2 cellular contexts compared by ENCODE assay signal in the genomic region with DNA sequence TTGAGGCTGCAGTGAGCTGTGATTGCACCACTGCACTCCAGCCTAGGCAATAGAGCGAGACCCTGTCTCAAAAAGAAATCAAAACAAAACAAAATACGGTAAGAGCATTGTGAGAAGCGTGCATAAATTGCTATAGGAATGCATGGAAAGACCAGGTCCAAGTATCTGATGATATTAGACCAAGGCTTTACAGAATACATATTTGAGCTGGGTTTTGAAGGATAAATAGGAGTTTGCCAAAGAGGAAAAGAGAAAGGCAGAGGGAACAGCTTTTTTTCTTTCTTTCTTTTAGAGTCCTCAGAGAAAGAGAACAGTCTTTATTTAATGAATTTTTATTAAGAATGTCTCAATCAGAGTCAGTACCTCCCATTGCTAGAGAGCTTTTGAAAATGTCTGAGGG.
TF ChIP-seq lines count a peak whose summit lies in the region.

No MANE protein-coding gene starts in this region.

TF ChIP-seq in SK-N-SH treated with all-trans-retinoic acid at 6 μM for 48 hours, 23 proteins besides CTCF, POLR2A, EP300 and RAD21:
- TF ChIP-seq, protein P1, sequence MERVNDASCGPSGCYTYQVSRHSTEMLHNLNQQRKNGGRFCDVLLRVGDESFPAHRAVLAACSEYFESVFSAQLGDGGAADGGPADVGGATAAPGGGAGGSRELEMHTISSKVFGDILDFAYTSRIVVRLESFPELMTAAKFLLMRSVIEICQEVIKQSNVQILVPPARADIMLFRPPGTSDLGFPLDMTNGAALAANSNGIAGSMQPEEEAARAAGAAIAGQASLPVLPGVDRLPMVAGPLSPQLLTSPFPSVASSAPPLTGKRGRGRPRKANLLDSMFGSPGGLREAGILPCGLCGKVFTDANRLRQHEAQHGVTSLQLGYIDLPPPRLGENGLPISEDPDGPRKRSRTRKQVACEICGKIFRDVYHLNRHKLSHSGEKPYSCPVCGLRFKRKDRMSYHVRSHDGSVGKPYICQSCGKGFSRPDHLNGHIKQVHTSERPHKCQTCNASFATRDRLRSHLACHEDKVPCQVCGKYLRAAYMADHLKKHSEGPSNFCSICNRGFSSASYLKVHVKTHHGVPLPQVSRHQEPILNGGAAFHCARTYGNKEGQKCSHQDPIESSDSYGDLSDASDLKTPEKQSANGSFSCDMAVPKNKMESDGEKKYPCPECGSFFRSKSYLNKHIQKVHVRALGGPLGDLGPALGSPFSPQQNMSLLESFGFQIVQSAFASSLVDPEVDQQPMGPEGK (CRISPR knock-in tag; IDR thresholded peaks at IDR 0.05; ENCODE audit: borderline replicate concordance) = no peak
- TF ChIP-seq, protein P2, sequence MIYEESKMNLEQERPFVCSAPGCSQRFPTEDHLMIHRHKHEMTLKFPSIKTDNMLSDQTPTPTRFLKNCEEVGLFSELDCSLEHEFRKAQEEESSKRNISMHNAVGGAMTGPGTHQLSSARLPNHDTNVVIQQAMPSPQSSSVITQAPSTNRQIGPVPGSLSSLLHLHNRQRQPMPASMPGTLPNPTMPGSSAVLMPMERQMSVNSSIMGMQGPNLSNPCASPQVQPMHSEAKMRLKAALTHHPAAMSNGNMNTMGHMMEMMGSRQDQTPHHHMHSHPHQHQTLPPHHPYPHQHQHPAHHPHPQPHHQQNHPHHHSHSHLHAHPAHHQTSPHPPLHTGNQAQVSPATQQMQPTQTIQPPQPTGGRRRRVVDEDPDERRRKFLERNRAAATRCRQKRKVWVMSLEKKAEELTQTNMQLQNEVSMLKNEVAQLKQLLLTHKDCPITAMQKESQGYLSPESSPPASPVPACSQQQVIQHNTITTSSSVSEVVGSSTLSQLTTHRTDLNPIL (CRISPR knock-in tag; IDR thresholded peaks at IDR 0.05; ENCODE audit: low read depth) = no peak
- no peak for TF ChIP-seq ZC3H10 (CRISPR knock-in tag; IDR thresholded peaks at IDR 0.05)
- no peak for TF ChIP-seq ISL1 (CRISPR knock-in tag; IDR thresholded peaks at IDR 0.05)
- TF ChIP-seq, protein P3, sequence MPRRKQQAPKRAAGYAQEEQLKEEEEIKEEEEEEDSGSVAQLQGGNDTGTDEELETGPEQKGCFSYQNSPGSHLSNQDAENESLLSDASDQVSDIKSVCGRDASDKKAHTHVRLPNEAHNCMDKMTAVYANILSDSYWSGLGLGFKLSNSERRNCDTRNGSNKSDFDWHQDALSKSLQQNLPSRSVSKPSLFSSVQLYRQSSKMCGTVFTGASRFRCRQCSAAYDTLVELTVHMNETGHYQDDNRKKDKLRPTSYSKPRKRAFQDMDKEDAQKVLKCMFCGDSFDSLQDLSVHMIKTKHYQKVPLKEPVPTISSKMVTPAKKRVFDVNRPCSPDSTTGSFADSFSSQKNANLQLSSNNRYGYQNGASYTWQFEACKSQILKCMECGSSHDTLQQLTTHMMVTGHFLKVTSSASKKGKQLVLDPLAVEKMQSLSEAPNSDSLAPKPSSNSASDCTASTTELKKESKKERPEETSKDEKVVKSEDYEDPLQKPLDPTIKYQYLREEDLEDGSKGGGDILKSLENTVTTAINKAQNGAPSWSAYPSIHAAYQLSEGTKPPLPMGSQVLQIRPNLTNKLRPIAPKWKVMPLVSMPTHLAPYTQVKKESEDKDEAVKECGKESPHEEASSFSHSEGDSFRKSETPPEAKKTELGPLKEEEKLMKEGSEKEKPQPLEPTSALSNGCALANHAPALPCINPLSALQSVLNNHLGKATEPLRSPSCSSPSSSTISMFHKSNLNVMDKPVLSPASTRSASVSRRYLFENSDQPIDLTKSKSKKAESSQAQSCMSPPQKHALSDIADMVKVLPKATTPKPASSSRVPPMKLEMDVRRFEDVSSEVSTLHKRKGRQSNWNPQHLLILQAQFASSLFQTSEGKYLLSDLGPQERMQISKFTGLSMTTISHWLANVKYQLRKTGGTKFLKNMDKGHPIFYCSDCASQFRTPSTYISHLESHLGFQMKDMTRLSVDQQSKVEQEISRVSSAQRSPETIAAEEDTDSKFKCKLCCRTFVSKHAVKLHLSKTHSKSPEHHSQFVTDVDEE (CRISPR knock-in tag; IDR thresholded peaks at IDR 0.05) = no peak
- peak; percentile 89 for TF ChIP-seq ZFP3 (CRISPR knock-in tag; IDR thresholded peaks at IDR 0.05)
- TF ChIP-seq, protein P4, sequence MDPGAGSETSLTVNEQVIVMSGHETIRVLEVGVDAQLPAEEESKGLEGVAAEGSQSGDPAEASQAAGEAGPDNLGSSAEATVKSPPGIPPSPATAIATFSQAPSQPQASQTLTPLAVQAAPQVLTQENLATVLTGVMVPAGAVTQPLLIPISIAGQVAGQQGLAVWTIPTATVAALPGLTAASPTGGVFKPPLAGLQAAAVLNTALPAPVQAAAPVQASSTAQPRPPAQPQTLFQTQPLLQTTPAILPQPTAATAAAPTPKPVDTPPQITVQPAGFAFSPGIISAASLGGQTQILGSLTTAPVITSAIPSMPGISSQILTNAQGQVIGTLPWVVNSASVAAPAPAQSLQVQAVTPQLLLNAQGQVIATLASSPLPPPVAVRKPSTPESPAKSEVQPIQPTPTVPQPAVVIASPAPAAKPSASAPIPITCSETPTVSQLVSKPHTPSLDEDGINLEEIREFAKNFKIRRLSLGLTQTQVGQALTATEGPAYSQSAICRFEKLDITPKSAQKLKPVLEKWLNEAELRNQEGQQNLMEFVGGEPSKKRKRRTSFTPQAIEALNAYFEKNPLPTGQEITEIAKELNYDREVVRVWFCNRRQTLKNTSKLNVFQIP (CRISPR knock-in tag; IDR thresholded peaks at IDR 0.05; ENCODE audit: borderline replicate concordance, low read depth) = no peak
- TF ChIP-seq ESRRG (CRISPR knock-in tag; IDR thresholded peaks at IDR 0.05) = no peak
- no peak for TF ChIP-seq OSR1 (CRISPR knock-in tag; IDR thresholded peaks at IDR 0.05)
TF ChIP-seq in SK-N-SH treated with all-trans-retinoic acid at 6 μM for 48 hours: peak in this region for 1.

TF ChIP-seq in SK-N-SH, 30 proteins besides CTCF, POLR2A, EP300 and RAD21 (continued from another document):
- TF ChIP-seq, protein P5, sequence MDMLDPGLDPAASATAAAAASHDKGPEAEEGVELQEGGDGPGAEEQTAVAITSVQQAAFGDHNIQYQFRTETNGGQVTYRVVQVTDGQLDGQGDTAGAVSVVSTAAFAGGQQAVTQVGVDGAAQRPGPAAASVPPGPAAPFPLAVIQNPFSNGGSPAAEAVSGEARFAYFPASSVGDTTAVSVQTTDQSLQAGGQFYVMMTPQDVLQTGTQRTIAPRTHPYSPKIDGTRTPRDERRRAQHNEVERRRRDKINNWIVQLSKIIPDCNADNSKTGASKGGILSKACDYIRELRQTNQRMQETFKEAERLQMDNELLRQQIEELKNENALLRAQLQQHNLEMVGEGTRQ (IDR thresholded peaks at IDR 0.05; ENCODE audit: borderline replicate concordance, low read depth, low read length) = no peak
- TF ChIP-seq, protein P6, sequence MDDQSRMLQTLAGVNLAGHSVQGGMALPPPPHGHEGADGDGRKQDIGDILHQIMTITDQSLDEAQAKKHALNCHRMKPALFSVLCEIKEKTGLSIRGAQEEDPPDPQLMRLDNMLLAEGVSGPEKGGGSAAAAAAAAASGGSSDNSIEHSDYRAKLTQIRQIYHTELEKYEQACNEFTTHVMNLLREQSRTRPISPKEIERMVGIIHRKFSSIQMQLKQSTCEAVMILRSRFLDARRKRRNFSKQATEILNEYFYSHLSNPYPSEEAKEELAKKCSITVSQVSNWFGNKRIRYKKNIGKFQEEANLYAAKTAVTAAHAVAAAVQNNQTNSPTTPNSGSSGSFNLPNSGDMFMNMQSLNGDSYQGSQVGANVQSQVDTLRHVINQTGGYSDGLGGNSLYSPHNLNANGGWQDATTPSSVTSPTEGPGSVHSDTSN (IDR thresholded peaks at IDR 0.05) = no peak
- TF ChIP-seq, protein P7, sequence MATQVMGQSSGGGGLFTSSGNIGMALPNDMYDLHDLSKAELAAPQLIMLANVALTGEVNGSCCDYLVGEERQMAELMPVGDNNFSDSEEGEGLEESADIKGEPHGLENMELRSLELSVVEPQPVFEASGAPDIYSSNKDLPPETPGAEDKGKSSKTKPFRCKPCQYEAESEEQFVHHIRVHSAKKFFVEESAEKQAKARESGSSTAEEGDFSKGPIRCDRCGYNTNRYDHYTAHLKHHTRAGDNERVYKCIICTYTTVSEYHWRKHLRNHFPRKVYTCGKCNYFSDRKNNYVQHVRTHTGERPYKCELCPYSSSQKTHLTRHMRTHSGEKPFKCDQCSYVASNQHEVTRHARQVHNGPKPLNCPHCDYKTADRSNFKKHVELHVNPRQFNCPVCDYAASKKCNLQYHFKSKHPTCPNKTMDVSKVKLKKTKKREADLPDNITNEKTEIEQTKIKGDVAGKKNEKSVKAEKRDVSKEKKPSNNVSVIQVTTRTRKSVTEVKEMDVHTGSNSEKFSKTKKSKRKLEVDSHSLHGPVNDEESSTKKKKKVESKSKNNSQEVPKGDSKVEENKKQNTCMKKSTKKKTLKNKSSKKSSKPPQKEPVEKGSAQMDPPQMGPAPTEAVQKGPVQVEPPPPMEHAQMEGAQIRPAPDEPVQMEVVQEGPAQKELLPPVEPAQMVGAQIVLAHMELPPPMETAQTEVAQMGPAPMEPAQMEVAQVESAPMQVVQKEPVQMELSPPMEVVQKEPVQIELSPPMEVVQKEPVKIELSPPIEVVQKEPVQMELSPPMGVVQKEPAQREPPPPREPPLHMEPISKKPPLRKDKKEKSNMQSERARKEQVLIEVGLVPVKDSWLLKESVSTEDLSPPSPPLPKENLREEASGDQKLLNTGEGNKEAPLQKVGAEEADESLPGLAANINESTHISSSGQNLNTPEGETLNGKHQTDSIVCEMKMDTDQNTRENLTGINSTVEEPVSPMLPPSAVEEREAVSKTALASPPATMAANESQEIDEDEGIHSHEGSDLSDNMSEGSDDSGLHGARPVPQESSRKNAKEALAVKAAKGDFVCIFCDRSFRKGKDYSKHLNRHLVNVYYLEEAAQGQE (IDR thresholded peaks at IDR 0.05; ENCODE audit: low read depth, low read length) = no peak
- TF ChIP-seq SMC3 (IDR thresholded peaks at IDR 0.05; ENCODE audit: low read depth, low read length) (no peak), SIN3A (IDR thresholded peaks at IDR 0.05; ENCODE audit: borderline replicate concordance, low read depth, low read length) (no peak), GATA2 (CRISPR knock-in tag; IDR thresholded peaks at IDR 0.05) (no peak)
- TF ChIP-seq, protein P8, sequence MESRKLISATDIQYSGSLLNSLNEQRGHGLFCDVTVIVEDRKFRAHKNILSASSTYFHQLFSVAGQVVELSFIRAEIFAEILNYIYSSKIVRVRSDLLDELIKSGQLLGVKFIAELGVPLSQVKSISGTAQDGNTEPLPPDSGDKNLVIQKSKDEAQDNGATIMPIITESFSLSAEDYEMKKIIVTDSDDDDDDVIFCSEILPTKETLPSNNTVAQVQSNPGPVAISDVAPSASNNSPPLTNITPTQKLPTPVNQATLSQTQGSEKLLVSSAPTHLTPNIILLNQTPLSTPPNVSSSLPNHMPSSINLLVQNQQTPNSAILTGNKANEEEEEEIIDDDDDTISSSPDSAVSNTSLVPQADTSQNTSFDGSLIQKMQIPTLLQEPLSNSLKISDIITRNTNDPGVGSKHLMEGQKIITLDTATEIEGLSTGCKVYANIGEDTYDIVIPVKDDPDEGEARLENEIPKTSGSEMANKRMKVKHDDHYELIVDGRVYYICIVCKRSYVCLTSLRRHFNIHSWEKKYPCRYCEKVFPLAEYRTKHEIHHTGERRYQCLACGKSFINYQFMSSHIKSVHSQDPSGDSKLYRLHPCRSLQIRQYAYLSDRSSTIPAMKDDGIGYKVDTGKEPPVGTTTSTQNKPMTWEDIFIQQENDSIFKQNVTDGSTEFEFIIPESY (IDR thresholded peaks at IDR 0.05; ENCODE audit: borderline replicate concordance, low read depth) = no peak
- TF ChIP-seq, protein P9, sequence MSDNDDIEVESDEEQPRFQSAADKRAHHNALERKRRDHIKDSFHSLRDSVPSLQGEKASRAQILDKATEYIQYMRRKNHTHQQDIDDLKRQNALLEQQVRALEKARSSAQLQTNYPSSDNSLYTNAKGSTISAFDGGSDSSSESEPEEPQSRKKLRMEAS (IDR thresholded peaks at IDR 0.05; ENCODE audit: low read depth) = no peak
